Comparison of ENCODE assay signal across 9 cellular contexts in genomic region chr19:46296722-46297431, GRCh38. TPM values are rescaled to one million over a fixed set of nuclear protein-coding genes. Genes with fewer than 3 reads are reported as not detected.
DNase-seq lines count a peak whose midpoint lies in the region; ATAC-seq and TF ChIP-seq lines count a peak whose summit lies in the region.
"Had no signal": no experiment of that assay in that cellular context is flagged by ENCODE, and none has a peak within 500 bp of the region (broad histone marks: within the 10 kb centered on the region; RNA-seq: fewer than 3 reads in every experiment).

Gene HIF3A, plus strand, starts transcription at chr19:46297042. Its CDS starts 35 bp downstream, at chr19:46297077.

- H3K36me3 Mint-ChIP-seq in stimulated activated effector memory CD8-positive, alpha-beta T cell treated with anti-CD3 and anti-CD28 coated beads, Interleukin-12 subunit alpha, Interleukin-12 subunit beta, amount 100 ng/mL, for 72 hours: no peaks in the 10 kb centered on the region

- H3F3A ChIP-seq in smooth muscle cell (ENCODE audit: low read depth): peaks cover 11% of the 10 kb centered on the region

- no peak within 1 kb of the TSS for H2BK15ac ChIP-seq in IMR-90 (ENCODE audit: low read depth, low read length)

- TF ChIP-seq POLR2A in IMR-90 (IDR thresholded peaks at IDR 0.05; ENCODE audit: low read depth, low read length): no peak

- no peak within 1 kb of the TSS for H4K91ac ChIP-seq in IMR-90 (ENCODE audit: insufficient read depth, low read depth, low read length)

- in situ Hi-C loops in IMR-90 (cut with MboI; ENCODE audit: low sequenced_read_pairs) (no loop called here), mammary epithelial cell (cut with MboI; ENCODE audit: low sequenced_read_pairs in 2 of 2) (no loop called here)

- H4K20me1 ChIP-seq in IMR-90 (ENCODE audit: insufficient read depth, low read length) (no peaks in the 10 kb centered on the region), mammary epithelial cell (ENCODE audit: insufficient read depth, low read length) (no peaks in the 10 kb centered on the region), smooth muscle cell (ENCODE audit: low read depth) (no peaks in the 10 kb centered on the region)

- H3K4me3 ChIP-seq in IMR-90 (ENCODE audit: insufficient read depth, low read depth, low read length): no peak within 1 kb of the TSS
- no peak within 1 kb of the TSS for H3K4me3 ChIP-seq in mammary epithelial cell (replicated peaks in 1 of 3; ENCODE audit: insufficient read depth in 1 of 3, low read depth in 2 of 3, low read length in 3 of 3)
- peak within 1 kb of the TSS; percentile 31 for H3K4me3 ChIP-seq in kidney epithelial cell (ENCODE audit: low read depth, low read length)
- peak within 1 kb of the TSS; percentile 76 for H3K4me3 ChIP-seq in smooth muscle cell

- no peak within 1 kb of the TSS for H3K23ac ChIP-seq in IMR-90 (ENCODE audit: low read depth, low read length)

- H3K9me1 ChIP-seq in IMR-90 (ENCODE audit: insufficient read depth, low read length): no peaks in the 10 kb centered on the region

- no peak within 1 kb of the TSS for H4K8ac ChIP-seq in IMR-90 (ENCODE audit: low read depth in 2 of 2, low read length in 2 of 2)

- BruUV-seq in IMR-90 (replicated peaks; lab: Mats Ljungman, UMichigan) (no TSS peak), mammary epithelial cell (replicated peaks; lab: Mats Ljungman, UMichigan) (no TSS peak)

- no peaks in the 10 kb centered on the region for H3K79me1 ChIP-seq in IMR-90 (ENCODE audit: low read depth in 1 of 2, low read length in 2 of 2)

- H3K4me1 ChIP-seq in IMR-90 (ENCODE audit: control insufficient read depth, insufficient read depth, low read length) (peaks cover 6% of the 10 kb centered on the region; the same call in 1 of the 2 replicates), mammary epithelial cell (ENCODE audit: insufficient read depth, low read length) (peaks cover 24% of the 10 kb centered on the region), smooth muscle cell (ENCODE audit: low read depth) (peaks cover 34% of the 10 kb centered on the region)

- H3K4me1 Mint-ChIP-seq in stimulated activated effector memory CD8-positive, alpha-beta T cell treated with anti-CD3 and anti-CD28 coated beads, Interleukin-12 subunit alpha, Interleukin-12 subunit beta, amount 100 ng/mL, for 72 hours: no peaks in the 10 kb centered on the region

- no peak within 1 kb of the TSS for H2BK20ac ChIP-seq in IMR-90 (ENCODE audit: low read depth, low read length)

- DNase-seq in IMR-90: no peak
- DNase-seq in mammary epithelial cell: no peak
- no peak for DNase-seq in kidney epithelial cell (ENCODE audit: low read depth)
- DNase-seq in smooth muscle cell (lab: John Stamatoyannopoulos, UW; ENCODE audit: unreplicated experiment): peak; percentile 41
- no peak for DNase-seq in stimulated activated effector memory CD8-positive, alpha-beta T cell treated with anti-CD3 and anti-CD28 coated beads, Interleukin-12 subunit alpha, Interleukin-12 subunit beta, amount 100 ng/mL, for 72 hours (ENCODE audit: low spot score in 2 of 2)
- no peak for DNase-seq in activated effector memory CD4-positive, alpha-beta T cell treated with Interleukin-2 at 50 U/mL for 16 hours

- no peaks in the 10 kb centered on the region for H3K36me3 ChIP-seq in IMR-90 (ENCODE audit: control insufficient read depth, insufficient read depth, low read length)
- no peaks in the 10 kb centered on the region for H3K36me3 ChIP-seq in mammary epithelial cell (ENCODE audit: insufficient read depth, low read length)
- no peaks in the 10 kb centered on the region for H3K36me3 ChIP-seq in kidney epithelial cell (ENCODE audit: control insufficient read depth, insufficient read depth, low read length)
- no peaks in the 10 kb centered on the region for H3K36me3 ChIP-seq in smooth muscle cell (ENCODE audit: low read depth)

- no peak within 1 kb of the TSS for H3K14ac ChIP-seq in IMR-90 (replicated peaks; ENCODE audit: low read depth, low read length)

- TF ChIP-seq CTCF in IMR-90 (conservative IDR thresholded peaks at IDR 0.05; ENCODE audit: low read depth, low read length) (no peak), mammary epithelial cell (conservative IDR thresholded peaks at IDR 0.05 in 1 of 2, IDR thresholded peaks at IDR 0.05 in 1 of 2; ENCODE audit: extremely low read depth in 1 of 2, insufficient read depth in 1 of 2, low read depth in 1 of 2, low read length in 2 of 2) (no peak), kidney epithelial cell (IDR thresholded peaks at IDR 0.05; ENCODE audit: insufficient read depth, low read length, poor library complexity, severe bottlenecking) (no peak), smooth muscle cell (IDR thresholded peaks at IDR 0.05; ENCODE audit: borderline replicate concordance, insufficient read depth, poor library complexity, severe bottlenecking) (no peak)

- intact Hi-C loops in IMR-90 (cut with micrococcal nuclease): no loop called here
- intact Hi-C loops in mammary epithelial cell (cut with micrococcal nuclease): no loop called here

- no CpG with 5 or more reads among the region's 44 CpGs for WGBS in IMR-90 (ENCODE audit: extremely low coverage in 2 of 2, insufficient read length in 1 of 2), 2 experiments
- 10% methylated on average over 4 of the region's 44 CpGs for WGBS in mammary epithelial cell (ENCODE audit: low coverage, missing lambda C conversion rate)
- under 1% methylated on average over 31 of the region's 44 CpGs for WGBS in smooth muscle cell (ENCODE audit: low lambda C conversion rate)

- peaks cover 6% of the 10 kb centered on the region for H3K9me3 ChIP-seq in IMR-90 (ENCODE audit: control insufficient read depth, insufficient read depth, low read length)
- no peaks in the 10 kb centered on the region for H3K9me3 ChIP-seq in mammary epithelial cell (replicated peaks; ENCODE audit: insufficient read depth, low read length)
- no peaks in the 10 kb centered on the region for H3K9me3 ChIP-seq in smooth muscle cell (replicated peaks; ENCODE audit: low read depth)

- no peak within 1 kb of the TSS for H2BK120ac ChIP-seq in IMR-90 (ENCODE audit: low read depth, low read length)

- no peaks in the 10 kb centered on the region for H3K9me3 Mint-ChIP-seq in stimulated activated effector memory CD8-positive, alpha-beta T cell treated with anti-CD3 and anti-CD28 coated beads, Interleukin-12 subunit alpha, Interleukin-12 subunit beta, amount 100 ng/mL, for 72 hours

- peaks cover 50% of the 10 kb centered on the region for H3K27me3 ChIP-seq in IMR-90 (ENCODE audit: control insufficient read depth, insufficient read depth, low read length)
- no peaks in the 10 kb centered on the region for H3K27me3 ChIP-seq in mammary epithelial cell (ENCODE audit: insufficient read depth, low read length)
- H3K27me3 ChIP-seq in kidney epithelial cell (ENCODE audit: control insufficient read depth, insufficient read depth, low read length): peaks cover 24% of the 10 kb centered on the region
- no peaks in the 10 kb centered on the region for H3K27me3 ChIP-seq in smooth muscle cell (ENCODE audit: low read depth)

- no peak within 1 kb of the TSS for H3K4me2 ChIP-seq in IMR-90 (ENCODE audit: low read depth, low read length)
- no peak within 1 kb of the TSS for H3K4me2 ChIP-seq in mammary epithelial cell (ENCODE audit: insufficient read depth, low read depth, low read length)
- peak within 1 kb of the TSS; percentile 91 for H3K4me2 ChIP-seq in smooth muscle cell

- POLR2A ChIA-PET in IMR-90 (lab: Charles Lee; ENCODE audit: unreplicated experiment): interaction anchor here (0.6 kb wide), 1 partner anchor 16 kb away, joined by 4 read pairs; no protein-coding TSS in a partner anchor

- TF ChIP-seq RAD21 in IMR-90 (IDR thresholded peaks at IDR 0.05; ENCODE audit: low read length): no peak

- H3K27ac Mint-ChIP-seq in stimulated activated effector memory CD8-positive, alpha-beta T cell treated with anti-CD3 and anti-CD28 coated beads, Interleukin-12 subunit alpha, Interleukin-12 subunit beta, amount 100 ng/mL, for 72 hours: no peak within 1 kb of the TSS

- no peak within 1 kb of the TSS for H2BK5ac ChIP-seq in IMR-90 (ENCODE audit: low read depth, low read length, poor library complexity, severe bottlenecking)

- CTCF ChIA-PET in IMR-90 (lab: Yijun Ruan, JAX) (interaction anchor here (1.9 kb wide), 1 partner anchor 17 kb away, joined by 4 read pairs; no protein-coding TSS in a partner anchor), mammary epithelial cell (lab: Charles Lee; ENCODE audit: low non-redundant PET) (no interaction called here)

- H3K27ac ChIP-seq in IMR-90 (ENCODE audit: insufficient read depth, low read length) (no peak within 1 kb of the TSS), mammary epithelial cell (ENCODE audit: insufficient read depth, low read depth, low read length) (no peak within 1 kb of the TSS), smooth muscle cell (ENCODE audit: low read depth) (peak within 1 kb of the TSS; percentile 52)

- H3K4me3 Mint-ChIP-seq in stimulated activated effector memory CD8-positive, alpha-beta T cell treated with anti-CD3 and anti-CD28 coated beads, Interleukin-12 subunit alpha, Interleukin-12 subunit beta, amount 100 ng/mL, for 72 hours: no peak within 1 kb of the TSS

- no peak within 1 kb of the TSS for H3K18ac ChIP-seq in IMR-90 (ENCODE audit: low read depth, low read length)

- no peak within 1 kb of the TSS for H2AK9ac ChIP-seq in IMR-90 (replicated peaks; ENCODE audit: low read depth, low read length, poor library complexity)

- H3K4ac ChIP-seq in IMR-90 (ENCODE audit: low read depth, low read length): no peak within 1 kb of the TSS

- H3K79me2 ChIP-seq in mammary epithelial cell (ENCODE audit: insufficient read depth, low read length) (no peaks in the 10 kb centered on the region), smooth muscle cell (ENCODE audit: low read depth) (no peaks in the 10 kb centered on the region)

- ATAC-seq in IMR-90 (ENCODE audit: low read depth) (0 out of 2 replicates have a peak, but pooled peaks have one; percentile 18), HG02885 (IDR thresholded peaks at IDR 0.05; ENCODE audit: poor library complexity, unreplicated experiment) (no peak), HG02798 (IDR thresholded peaks at IDR 0.05; ENCODE audit: poor library complexity, unreplicated experiment) (no peak)
- no peak for ATAC-seq in stimulated activated effector memory CD8-positive, alpha-beta T cell treated with anti-CD3 and anti-CD28 coated beads, Interleukin-12 subunit alpha, Interleukin-12 subunit beta, amount 100 ng/mL, for 72 hours

- no peak within 1 kb of the TSS for H4K5ac ChIP-seq in IMR-90 (ENCODE audit: low read depth, low read length)

- no peak within 1 kb of the TSS for H2AK5ac ChIP-seq in IMR-90 (ENCODE audit: low read depth, low read length)

- H2AFZ ChIP-seq in IMR-90 (replicated peaks; ENCODE audit: low read length, poor library complexity) (peak within 1 kb of the TSS; percentile 11), mammary epithelial cell (ENCODE audit: low read depth, low read length) (peak within 1 kb of the TSS; percentile 4), smooth muscle cell (ENCODE audit: low read depth) (peak within 1 kb of the TSS; percentile 73)

- H3K56ac ChIP-seq in IMR-90 (ENCODE audit: extremely low read depth, insufficient read depth, low read length): no peak within 1 kb of the TSS

- dilution Hi-C loops in IMR-90 (cut with HindIII; ENCODE audit: low sequenced_read_pairs, unreplicated experiment) (no loop called here), mammary epithelial cell (cut with HindIII; ENCODE audit: low sequenced_read_pairs) (loop anchor here (5.0 kb wide), 2 partner anchors 60 to 245 kb away; no protein-coding TSS in a partner anchor)

- no peak within 1 kb of the TSS for H3K9ac ChIP-seq in IMR-90 (ENCODE audit: low read depth, low read length)
- no peak within 1 kb of the TSS for H3K9ac ChIP-seq in mammary epithelial cell (ENCODE audit: insufficient read depth, low read length)
- H3K9ac ChIP-seq in smooth muscle cell (ENCODE audit: low read depth): peak within 1 kb of the TSS; percentile 87

RNA-seq across cellular contexts. Expression of gene HIF3A, which starts in this region (rescaled TPM):
- total RNA-seq in IMR-90 (2012; rRNA removed): not detected in 2 replicates
- 0.02 and 0.19 TPM in 2 replicates for polyA plus RNA-seq in IMR-90 (2012; rRNA removed)
- 0.03 TPM in 1 of 2 replicates, not detected in the other for polyA plus RNA-seq in IMR-90 (2012; cell fraction: cytosol; rRNA removed)
- polyA plus RNA-seq in IMR-90 (2012; cell fraction: nucleus; rRNA removed; ENCODE audit: low replicate concordance): 0.13 and 0.23 TPM in 2 replicates
- total RNA-seq in mammary epithelial cell: not detected
- polyA plus RNA-seq in mammary epithelial cell: 0.05 TPM
- not detected for polyA minus RNA-seq in mammary epithelial cell
- 0.42 and 0.75 TPM in 2 replicates for total RNA-seq in kidney epithelial cell
- total RNA-seq in smooth muscle cell: 4.9 and 15.2 TPM in 2 replicates
- 16.2 and 20.8 TPM in 2 replicates for polyA plus RNA-seq in smooth muscle cell
- total RNA-seq: SK-MEL-5 had no signal

Comparison
In these comparisons a context has a peak if more than half of its experiments do, and no peak if none do; other contexts are left out.
1. RNA of gene HIF3A (polyA plus RNA-seq): 16.2 to 20.8 TPM in smooth muscle cell; 0.05 TPM in mammary epithelial cell (single experiment) and 0.02 to 0.23 TPM in IMR-90; every median in the first group is over 10 times any median in the second.
2. Peak in ATAC-seq in IMR-90; RNA of the gene not detected or under 1 TPM.
3. H2AFZ ChIP-seq: peak in every context shown above with its lines; median percentile 73 in smooth muscle cell; 11 in IMR-90; 4 in mammary epithelial cell.
4. H3K4me3 ChIP-seq: peak in kidney epithelial cell (single experiment) and smooth muscle cell (single experiment); none in IMR-90 (single experiment) and mammary epithelial cell (0 of 3).